8 cellular contexts compared by ENCODE assay signal in genomic region chr11:287821-288327, GRCh38. TPM values are rescaled to one million over a fixed set of nuclear protein-coding genes. Genes with fewer than 3 reads are reported as not detected.
DNase-seq lines count a peak whose midpoint lies in the region; ATAC-seq, FAIRE-seq and TF ChIP-seq lines count a peak whose summit lies in the region.

No MANE protein-coding gene starts in this region.

- H3F3A ChIP-seq in SU-DHL-6 (ENCODE audit: insufficient read depth) = no peaks in the 10 kb centered on the region

- H3K9me3 ChIP-seq in Caco-2 (no peaks in the 10 kb centered on the region), SU-DHL-6 (ENCODE audit: insufficient read depth, low read length) (no peaks in the 10 kb centered on the region), ectodermal cell (ENCODE audit: control insufficient read depth, low read length) (no peaks in the 10 kb centered on the region)
- H3K9me3 ChIP-seq in naive thymus-derived CD4-positive, alpha-beta T cell (ENCODE audit: control insufficient read depth in 2 of 3, low read length in 3 of 3) = no peaks in the 10 kb centered on the region

- H3K79me2 ChIP-seq in SU-DHL-6 (ENCODE audit: insufficient read depth, low read length) = no peaks in the 10 kb centered on the region

- no peak overlapping the region for H3K9ac ChIP-seq in SU-DHL-6 (ENCODE audit: low read length)

- peaks cover 7% of the 10 kb centered on the region for H3K4me1 Mint-ChIP-seq in Caco-2 (ENCODE audit: low read depth, unreplicated experiment)
- H3K4me1 Mint-ChIP-seq in naive thymus-derived CD4-positive, alpha-beta T cell = peaks cover 27 to 57% (median 44%) of the 10 kb centered on the region in 7 donors

- intact Hi-C loops in Caco-2 (cut with micrococcal nuclease; ENCODE audit: unreplicated experiment) = no loop called here
- intact Hi-C loops in naive thymus-derived CD4-positive, alpha-beta T cell (cut with micrococcal nuclease) = loop anchor here (1.0 to 5.0 kb wide), 6 partner anchors 8 to 81 kb away; partner anchors contain the start of genes BET1L (in 1 of the 2), PSMD13 (in 1 of the 2), RIC8A (in 1 of the 2) and SIRT3 (in 1 of the 2)

- DNase-seq in Caco-2 = peak; percentile 40 to 51
- DNase-seq in naive thymus-derived CD4-positive, alpha-beta T cell = peak in 6 of 9 donors; percentile 22 to 70 (median 58)
- no peak for DNase-seq in HTR-8/SVneo (ENCODE audit: insufficient read length, low spot score)
- DNase-seq in COLO668 (lab: John Stamatoyannopoulos, UW; ENCODE audit: unreplicated experiment) = no peak
- no peak for DNase-seq in NCI-H1436 treated with DMSO at 0.1 percent for 48 hours (lab: John Stamatoyannopoulos, UW)

- no peaks in the 10 kb centered on the region for H4K20me1 ChIP-seq in SU-DHL-6 (ENCODE audit: low read depth, low read length)

- TF ChIP-seq CTCF in Caco-2 (IDR thresholded peaks at IDR 0.05; ENCODE audit: insufficient read depth in 1 of 2, low read depth in 1 of 2, low read length in 1 of 2, severe bottlenecking in 1 of 2, unreplicated experiment in 1 of 2) (no peak), SU-DHL-6 (IDR thresholded peaks at IDR 0.05; ENCODE audit: insufficient read depth, low read length, poor library complexity, severe bottlenecking) (no peak)

- CTCF ChIA-PET in Caco-2 (lab: Charles Lee) = interaction anchor here (0.9 to 1.1 kb wide), 2 partner anchors 160 to 163 kb away, joined by 3 to 7 read pairs; no protein-coding TSS in a partner anchor
- CTCF ChIA-PET in naive thymus-derived CD4-positive, alpha-beta T cell (lab: Charles Lee) = interaction anchor here (0.6 to 1.4 kb wide), 7 partner anchors 18 to 73 kb away, joined by 3 to 9 read pairs (median 4); no protein-coding TSS in a partner anchor

- POLR2A ChIA-PET in Caco-2 (lab: Charles Lee) = interaction anchor here (0.8 to 1.3 kb wide), 2 partner anchors 81 to 219 kb away, joined by 3 read pairs; partner anchors contain the start of genes BET1L and RIC8A
- POLR2A ChIA-PET in naive thymus-derived CD4-positive, alpha-beta T cell (lab: Charles Lee) = interaction anchor here (0.6 to 15.1 kb wide), 19 partner anchors 10 to 122 kb away, joined by 3 to 330 read pairs (median 12); partner anchors contain the start of genes BET1L, IFITM2, IFITM5 and NLRP6

- H3K36me3 ChIP-seq in Caco-2 (ENCODE audit: control insufficient read depth, insufficient read depth, low read length) = no peaks in the 10 kb centered on the region
- no peaks in the 10 kb centered on the region for H3K36me3 ChIP-seq in SU-DHL-6 (ENCODE audit: low read length)
- no peaks in the 10 kb centered on the region for H3K36me3 ChIP-seq in ectodermal cell (ENCODE audit: control insufficient read depth, insufficient read depth, low read length)
- peaks cover 0 to 37% (median 0%) of the 10 kb centered on the region in 3 experiments for H3K36me3 ChIP-seq in naive thymus-derived CD4-positive, alpha-beta T cell (ENCODE audit: control insufficient read depth in 2 of 3, insufficient read depth in 3 of 3, low read length in 3 of 3)

- H3K27ac Mint-ChIP-seq in Caco-2 (ENCODE audit: unreplicated experiment) = peak overlapping the region; percentile 93
- H3K27ac Mint-ChIP-seq in naive thymus-derived CD4-positive, alpha-beta T cell = peak overlapping the region; percentile 89 to 100 (median 98)

- peak overlapping the region; percentile 51 for H3K4me3 ChIP-seq in Caco-2 (ENCODE audit: low read depth, low read length)
- no peak overlapping the region for H3K4me3 ChIP-seq in SU-DHL-6 (ENCODE audit: insufficient read depth, low read length, poor library complexity, severe bottlenecking)
- H3K4me3 ChIP-seq in ectodermal cell (ENCODE audit: insufficient read depth, low read depth, low read length) = peak overlapping the region; percentile 43
- H3K4me3 ChIP-seq in naive thymus-derived CD4-positive, alpha-beta T cell (ENCODE audit: low read length) = peak overlapping the region; percentile 64

- peaks cover 7% of the 10 kb centered on the region for H3K4me1 ChIP-seq in Caco-2
- H3K4me1 ChIP-seq in ectodermal cell (ENCODE audit: control insufficient read depth, insufficient read depth, low read length) = no peaks in the 10 kb centered on the region
- H3K4me1 ChIP-seq in naive thymus-derived CD4-positive, alpha-beta T cell (ENCODE audit: control insufficient read depth in 2 of 2, insufficient read depth in 2 of 2, low read length in 2 of 2) = peaks cover 16% of the 10 kb centered on the region in 2 donors

- BruUV-seq in Caco-2 (replicated peaks; lab: Mats Ljungman, UMichigan) = TSS peak; percentile 79

- peak overlapping the region; percentile 90 for H3K4me2 ChIP-seq in SU-DHL-6 (ENCODE audit: low read depth, low read length, poor library complexity, severe bottlenecking)

- no peak for FAIRE-seq in HTR-8/SVneo (lab: Jason Lieb, UNC)

- H3K27me3 ChIP-seq in Caco-2 (replicated peaks; ENCODE audit: control insufficient read depth, insufficient read depth, low read length) (no peaks in the 10 kb centered on the region), SU-DHL-6 (ENCODE audit: low read length) (no peaks in the 10 kb centered on the region), ectodermal cell (ENCODE audit: control insufficient read depth, insufficient read depth, low read length, poor library complexity, severe bottlenecking) (peaks cover 35% of the 10 kb centered on the region)
- no peaks in the 10 kb centered on the region for H3K27me3 ChIP-seq in naive thymus-derived CD4-positive, alpha-beta T cell (ENCODE audit: control insufficient read depth in 2 of 2, insufficient read depth in 2 of 2, low read length in 2 of 2)

- H2AFZ ChIP-seq in SU-DHL-6 (ENCODE audit: low read depth, low read length, severe bottlenecking) = no peak overlapping the region

- H3K4me3 Mint-ChIP-seq in Caco-2 (ENCODE audit: unreplicated experiment) = peak overlapping the region; percentile 98
- peak overlapping the region; percentile 88 to 100 (median 98) for H3K4me3 Mint-ChIP-seq in naive thymus-derived CD4-positive, alpha-beta T cell

- peaks cover 17% of the 10 kb centered on the region for H3K36me3 Mint-ChIP-seq in Caco-2 (ENCODE audit: insufficient read depth, unreplicated experiment)
- H3K36me3 Mint-ChIP-seq in naive thymus-derived CD4-positive, alpha-beta T cell = peaks cover 0 to 30% (median 0%) of the 10 kb centered on the region in 5 donors

- 49 to 53% methylated on average over 31 of the region's 31 CpGs for WGBS in ectodermal cell, 2 experiments

- H3K9me3 Mint-ChIP-seq in Caco-2 (ENCODE audit: unreplicated experiment) = no peaks in the 10 kb centered on the region
- peaks cover 0 to 4% (median 0%) of the 10 kb centered on the region in 11 donors for H3K9me3 Mint-ChIP-seq in naive thymus-derived CD4-positive, alpha-beta T cell

- peaks cover 2% of the 10 kb centered on the region for H3K27me3 Mint-ChIP-seq in Caco-2 (ENCODE audit: insufficient read depth, unreplicated experiment)
- peaks cover 0 to 16% (median 0%) of the 10 kb centered on the region in 5 donors for H3K27me3 Mint-ChIP-seq in naive thymus-derived CD4-positive, alpha-beta T cell

- H3K27ac ChIP-seq in SU-DHL-6 (ENCODE audit: low read depth, low read length) = no peak overlapping the region
- H3K27ac ChIP-seq in ectodermal cell (ENCODE audit: insufficient read depth, low read depth, low read length, poor library complexity, severe bottlenecking) = no peak overlapping the region
- H3K27ac ChIP-seq in naive thymus-derived CD4-positive, alpha-beta T cell (ENCODE audit: low read depth, low read length) = peak overlapping the region; percentile 100

- H3K9me2 ChIP-seq in SU-DHL-6 (replicated peaks; ENCODE audit: insufficient read depth, low read length) = no peaks in the 10 kb centered on the region

- peak; percentile 48 for ATAC-seq in naive thymus-derived CD4-positive, alpha-beta T cell
- ATAC-seq in HG03159 (IDR thresholded peaks at IDR 0.05; ENCODE audit: unreplicated experiment) = no peak

RNA-seq across cellular contexts. Expression of gene PGGHG, which starts 1.1 kb away (rescaled TPM):
- total RNA-seq in Caco-2 (2022) = 59.6 and 66.5 TPM in 2 replicates
- 19.2 TPM for polyA plus RNA-seq in ectodermal cell (2013, experiment 1 of 4)
- 21.6 TPM for polyA plus RNA-seq in ectodermal cell (2013, experiment 2 of 4)
- 19.4 TPM for polyA plus RNA-seq in ectodermal cell (2013, experiment 3 of 4)
- polyA plus RNA-seq in ectodermal cell (2013, experiment 4 of 4) = 24.1 TPM
- 100 to 1,000 TPM; 325 to 656 (median 348) TPM for total RNA-seq in naive thymus-derived CD4-positive, alpha-beta T cell
- polyA plus RNA-seq in naive thymus-derived CD4-positive, alpha-beta T cell = 10 to 100 TPM in 1 of 2 donors, 1 to 10 TPM in 1; 5.1 to 11.7 TPM

RNA-seq across cellular contexts. Expression of gene NLRP6, which starts 9.7 kb away (rescaled TPM):
- not detected in 2 replicates for total RNA-seq in Caco-2 (2022)
- polyA plus RNA-seq in ectodermal cell (2013, experiment 1 of 4) = not detected
- not detected for polyA plus RNA-seq in ectodermal cell (2013, experiment 2 of 4)
- polyA plus RNA-seq in ectodermal cell (2013, experiment 3 of 4) = not detected
- not detected for polyA plus RNA-seq in ectodermal cell (2013, experiment 4 of 4)
- 10 to 100 TPM in 3 of 5 experiments, 1 to 10 TPM in 2; 5.4 to 24.7 (median 13.8) TPM for total RNA-seq in naive thymus-derived CD4-positive, alpha-beta T cell
- polyA plus RNA-seq in naive thymus-derived CD4-positive, alpha-beta T cell = 10 to 100 TPM in 1 of 2 donors, 1 to 10 TPM in 1; 8.5 to 20.4 TPM

RNA-seq across cellular contexts. Expression of gene IFITM5, which starts 11.5 kb away (rescaled TPM):
- not detected in 2 replicates for total RNA-seq in Caco-2 (2022)
- not detected for polyA plus RNA-seq in ectodermal cell (2013, experiment 1 of 4)
- not detected for polyA plus RNA-seq in ectodermal cell (2013, experiment 2 of 4)
- not detected for polyA plus RNA-seq in ectodermal cell (2013, experiment 3 of 4)
- not detected for polyA plus RNA-seq in ectodermal cell (2013, experiment 4 of 4)
- not detected for total RNA-seq in naive thymus-derived CD4-positive, alpha-beta T cell
- polyA plus RNA-seq in naive thymus-derived CD4-positive, alpha-beta T cell = not detected

RNA-seq across cellular contexts. Expression of gene IFITM2, which starts 19.7 kb away (rescaled TPM):
- 7.0 and 7.3 TPM in 2 replicates for total RNA-seq in Caco-2 (2022)
- polyA plus RNA-seq in ectodermal cell (2013, experiment 1 of 4) = 108 TPM
- 103 TPM for polyA plus RNA-seq in ectodermal cell (2013, experiment 2 of 4)
- 96.5 TPM for polyA plus RNA-seq in ectodermal cell (2013, experiment 3 of 4)
- polyA plus RNA-seq in ectodermal cell (2013, experiment 4 of 4) = 114 TPM
- total RNA-seq in naive thymus-derived CD4-positive, alpha-beta T cell = 1,000 to 10,000 TPM in 1 of 5 experiments, 100 to 1,000 TPM in 4; 143 to 1,924 (median 528) TPM
- 1,000 to 10,000 TPM; 2,860 to 3,315 TPM for polyA plus RNA-seq in naive thymus-derived CD4-positive, alpha-beta T cell

RNA-seq across cellular contexts. Expression of gene IFITM1, which starts 26.0 kb away (rescaled TPM):
- 3.0 and 3.2 TPM in 2 replicates for total RNA-seq in Caco-2 (2022)
- 30.5 TPM for polyA plus RNA-seq in ectodermal cell (2013, experiment 1 of 4)
- 32.4 TPM for polyA plus RNA-seq in ectodermal cell (2013, experiment 2 of 4)
- 43.7 TPM for polyA plus RNA-seq in ectodermal cell (2013, experiment 3 of 4)
- 50.2 TPM for polyA plus RNA-seq in ectodermal cell (2013, experiment 4 of 4)
- total RNA-seq in naive thymus-derived CD4-positive, alpha-beta T cell = 100 to 1,000 TPM in 4 of 5 experiments, 10 to 100 TPM in 1; 97.4 to 985 (median 241) TPM
- 1,000 to 10,000 TPM; 1,878 to 2,355 TPM for polyA plus RNA-seq in naive thymus-derived CD4-positive, alpha-beta T cell

Comparison
In these comparisons a context has a peak if more than half of its experiments do, and no peak if none do; other contexts are left out.
1. DNase-seq: peak in Caco-2 (2 of 2) and naive thymus-derived CD4-positive, alpha-beta T cell (6 of 9); none in HTR-8/SVneo (single experiment), COLO668 (single experiment) and NCI-H1436 treated with DMSO at 0.1 percent for 48 hours (single experiment).